39 cellular contexts compared by ENCODE assay signal in genomic region chr13:105316731-105317130, GRCh38.
"Had no signal": no experiment of that assay in that cellular context is flagged by ENCODE, and none has a peak within 500 bp of the region (broad histone marks: within the 10 kb centered on the region; RNA-seq: fewer than 3 reads in every experiment).

No MANE protein-coding gene starts in this region.

- H3K4me3 ChIP-seq: adrenal gland, ascending aorta, body of pancreas, breast epithelium, cardiac muscle cell had no signal

- H3K9me3 Mint-ChIP-seq: activated naive CD4-positive, alpha-beta T cell treated with anti-CD3 and anti-CD28 coated beads for 36 hours; activated naive CD4-positive, alpha-beta T cell treated with anti-CD3 and anti-CD28 coated beads, Interleukin-2, amount 10 ng/mL, durations not matched to agents 7 days and 5 days; activated naive CD4-positive, alpha-beta T cell treated with anti-CD3 and anti-CD28 coated beads, Interleukin-2, amount 50 U/mL, for 24 hours; activated naive CD4-positive, alpha-beta T cell treated with anti-CD3 and anti-CD28 coated beads, Interleukin-2, amount 50 U/mL, for 72 hours; activated naive CD8-positive, alpha-beta T cell treated with anti-CD3 and anti-CD28 coated beads for 36 hours; activated naive CD8-positive, alpha-beta T cell treated with anti-CD3 and anti-CD28 coated beads, Interleukin-2, amount 10 ng/mL, durations not matched to agents 7 days and 5 days; activated naive CD8-positive, alpha-beta T cell treated with anti-CD3 and anti-CD28 coated beads, Interleukin-2, amount 50 U/mL, for 24 hours; activated T-cell treated with anti-CD3 and anti-CD28 coated beads, Interleukin-2, amount 50 U/mL, for 24 hours; activated T-cell treated with anti-CD3 and anti-CD28 coated beads, Interleukin-2, amount 50 U/mL, for 4 hours; activated T-helper 1 cell treated with anti-CD3 and anti-CD28 coated beads, Interleukin-12 subunit alpha, Interleukin-12 subunit beta, Interleukin-2, Interleukin-4 antibody, amounts not matched to agents 30 ng/mL and 10 ng/mL and 1 ng/mL, durations not matched to agents 14 hours and 24 hours and 36 hours; activated T-helper 17 cell treated with anti-CD3 and anti-CD28 coated beads, Interleukin-2, amount 50 U/mL, for 72 hours; activated T-helper 2 cell treated with anti-CD3 and anti-CD28 coated beads, Interferon-gamma antibody, Interleukin-2, Interleukin-4, amounts not matched to agents 10 μg/mL and 5 μg/mL and 100 μg/mL, durations not matched to agents 14 hours and 24 hours and 36 hours had no signal

- H3K4me3 Mint-ChIP-seq: activated naive CD4-positive, alpha-beta T cell treated with anti-CD3 and anti-CD28 coated beads for 36 hours; activated naive CD4-positive, alpha-beta T cell treated with anti-CD3 and anti-CD28 coated beads, Interleukin-2, amount 10 ng/mL, durations not matched to agents 7 days and 5 days; activated naive CD4-positive, alpha-beta T cell treated with anti-CD3 and anti-CD28 coated beads, Interleukin-2, amount 50 U/mL, for 24 hours; activated naive CD8-positive, alpha-beta T cell; activated naive CD8-positive, alpha-beta T cell treated with anti-CD3 and anti-CD28 coated beads for 36 hours; activated naive CD8-positive, alpha-beta T cell treated with anti-CD3 and anti-CD28 coated beads, Interleukin-2, amount 10 ng/mL, durations not matched to agents 7 days and 5 days; activated naive CD8-positive, alpha-beta T cell treated with anti-CD3 and anti-CD28 coated beads, Interleukin-2, amount 50 U/mL, for 24 hours; activated T-cell treated with anti-CD3 and anti-CD28 coated beads, Interleukin-2, amount 50 U/mL, for 24 hours; activated T-cell treated with anti-CD3 and anti-CD28 coated beads, Interleukin-2, amount 50 U/mL, for 4 hours; activated T-cell treated with anti-CD3 and anti-CD28 coated beads, Interleukin-2, amount 50 U/mL, for 72 hours; activated T-helper 1 cell treated with anti-CD3 and anti-CD28 coated beads, Interleukin-12 subunit alpha, Interleukin-12 subunit beta, Interleukin-2, Interleukin-4 antibody, amounts not matched to agents 30 ng/mL and 10 ng/mL and 1 ng/mL, durations not matched to agents 14 hours and 24 hours and 36 hours; activated T-helper 17 cell treated with anti-CD3 and anti-CD28 coated beads, Interleukin-2, amount 50 U/mL, for 72 hours; brain; central memory CD8-positive, alpha-beta T cell had no signal

- H3K4me1 ChIP-seq: adrenal gland, ascending aorta, body of pancreas, breast epithelium had no signal

- H3K9me3 ChIP-seq: adrenal gland, ascending aorta, body of pancreas, breast epithelium had no signal

- H3K36me3 ChIP-seq: adrenal gland, ascending aorta, brain microvascular endothelial cell, breast epithelium, cardiac muscle cell had no signal

- ATAC-seq: activated naive CD4-positive, alpha-beta T cell treated with anti-CD3 and anti-CD28 coated beads, Interleukin-2, amount 50 U/mL, for 72 hours; activated naive CD8-positive, alpha-beta T cell treated with anti-CD3 and anti-CD28 coated beads, Interleukin-2, amount 50 U/mL, for 24 hours; activated T-cell treated with anti-CD3 and anti-CD28 coated beads, Interleukin-2, amount 50 U/mL, for 4 hours; activated T-cell treated with anti-CD3 and anti-CD28 coated beads, Interleukin-2, amount 50 U/mL, for 72 hours; activated T-helper 17 cell treated with anti-CD3 and anti-CD28 coated beads, Interleukin-2, amount 50 U/mL, for 72 hours; body of pancreas had no signal

- H3K27ac ChIP-seq: adrenal gland, ascending aorta, body of pancreas, brain microvascular endothelial cell, breast epithelium, cardiac muscle cell had no signal

- H3K4me1 Mint-ChIP-seq: activated naive CD4-positive, alpha-beta T cell treated with anti-CD3 and anti-CD28 coated beads, Interleukin-2, amount 10 ng/mL, durations not matched to agents 7 days and 5 days; activated naive CD4-positive, alpha-beta T cell treated with anti-CD3 and anti-CD28 coated beads, Interleukin-2, amount 50 U/mL, for 24 hours; activated naive CD8-positive, alpha-beta T cell treated with anti-CD3 and anti-CD28 coated beads for 36 hours; activated naive CD8-positive, alpha-beta T cell treated with anti-CD3 and anti-CD28 coated beads, Interleukin-2, amount 10 ng/mL, durations not matched to agents 7 days and 5 days; activated naive CD8-positive, alpha-beta T cell treated with anti-CD3 and anti-CD28 coated beads, Interleukin-2, amount 50 U/mL, for 24 hours; activated T-helper 17 cell treated with anti-CD3 and anti-CD28 coated beads, Interleukin-2, amount 50 U/mL, for 72 hours; central memory CD8-positive, alpha-beta T cell had no signal

- DNase-seq: activated effector memory CD4-positive, alpha-beta T cell treated with anti-CD3 and anti-CD28 coated beads, Interleukin-2, amount 50 U/mL, for 16 hours; activated effector memory CD4-positive, alpha-beta T cell treated with Interleukin-2 at 50 U/mL for 16 hours; activated gamma-delta T cell; activated gamma-delta T cell treated with Interleukin-2 at 50 U/mL for 16 hours; activated naive CD4-positive, alpha-beta T cell; activated naive CD4-positive, alpha-beta T cell treated with anti-CD3 and anti-CD28 coated beads for 36 hours; activated naive CD4-positive, alpha-beta T cell treated with anti-CD3 and anti-CD28 coated beads, Interleukin-2, amount 10 ng/mL, durations not matched to agents 7 days and 5 days; activated naive CD4-positive, alpha-beta T cell treated with anti-CD3 and anti-CD28 coated beads, Interleukin-2, amount 50 U/mL, for 16 hours; activated naive CD4-positive, alpha-beta T cell treated with Interleukin-2 at 50 U/mL for 16 hours; activated naive CD8-positive, alpha-beta T cell treated with anti-CD3 and anti-CD28 coated beads for 36 hours; activated naive CD8-positive, alpha-beta T cell treated with anti-CD3 and anti-CD28 coated beads, Interleukin-2, amount 10 ng/mL, durations not matched to agents 7 days and 5 days; activated naive CD8-positive, alpha-beta T cell treated with anti-CD3 and anti-CD28 coated beads, Interleukin-2, amount 50 U/mL, for 24 hours; activated T-cell treated with anti-CD3 and anti-CD28 coated beads for 4 hours; activated T-cell treated with anti-CD3 and anti-CD28 coated beads, Interleukin-2, amount 50 U/mL, for 1 hour; activated T-cell treated with anti-CD3 and anti-CD28 coated beads, Interleukin-2, amount 50 U/mL, for 24 hours; activated T-cell treated with anti-CD3 and anti-CD28 coated beads, Interleukin-2, amount 50 U/mL, for 4 hours; activated T-cell treated with anti-CD3 and anti-CD28 coated beads, Interleukin-2, amount 50 U/mL, for 48 hours; activated T-cell treated with anti-CD3 and anti-CD28 coated beads, Interleukin-2, amount 50 U/mL, for 72 hours; adrenal gland; amniotic stem cell; amygdala; anterior cingulate cortex; aorta; body of pancreas; brain microvascular endothelial cell; caudate nucleus; central memory CD4-positive, alpha-beta T cell; cerebellar nuclear complex had no signal

- H3K27me3 ChIP-seq: adrenal gland, ascending aorta, body of pancreas, brain microvascular endothelial cell, breast epithelium, cardiac muscle cell had no signal

- H3K27ac Mint-ChIP-seq: activated naive CD4-positive, alpha-beta T cell treated with anti-CD3 and anti-CD28 coated beads for 36 hours; activated naive CD4-positive, alpha-beta T cell treated with anti-CD3 and anti-CD28 coated beads, Interleukin-2, amount 10 ng/mL, durations not matched to agents 7 days and 5 days; activated naive CD4-positive, alpha-beta T cell treated with anti-CD3 and anti-CD28 coated beads, Interleukin-2, amount 50 U/mL, for 24 hours; activated naive CD4-positive, alpha-beta T cell treated with anti-CD3 and anti-CD28 coated beads, Interleukin-2, amount 50 U/mL, for 72 hours; activated naive CD8-positive, alpha-beta T cell; activated naive CD8-positive, alpha-beta T cell treated with anti-CD3 and anti-CD28 coated beads for 36 hours; activated naive CD8-positive, alpha-beta T cell treated with anti-CD3 and anti-CD28 coated beads, Interleukin-2, amount 10 ng/mL, durations not matched to agents 7 days and 5 days; activated naive CD8-positive, alpha-beta T cell treated with anti-CD3 and anti-CD28 coated beads, Interleukin-2, amount 50 U/mL, for 24 hours; activated T-cell treated with anti-CD3 and anti-CD28 coated beads, Interleukin-2, amount 50 U/mL, for 24 hours; activated T-cell treated with anti-CD3 and anti-CD28 coated beads, Interleukin-2, amount 50 U/mL, for 72 hours; activated T-helper 1 cell treated with anti-CD3 and anti-CD28 coated beads, Interleukin-12 subunit alpha, Interleukin-12 subunit beta, Interleukin-2, Interleukin-4 antibody, amounts not matched to agents 30 ng/mL and 10 ng/mL and 1 ng/mL, durations not matched to agents 14 hours and 24 hours and 36 hours; activated T-helper 17 cell treated with anti-CD3 and anti-CD28 coated beads, Interleukin-2, amount 50 U/mL, for 72 hours; activated T-helper 2 cell treated with anti-CD3 and anti-CD28 coated beads, Interferon-gamma antibody, Interleukin-2, Interleukin-4, amounts not matched to agents 10 μg/mL and 5 μg/mL and 100 μg/mL, durations not matched to agents 14 hours and 24 hours and 36 hours; brain had no signal

- H3K36me3 Mint-ChIP-seq: activated naive CD4-positive, alpha-beta T cell treated with anti-CD3 and anti-CD28 coated beads, Interleukin-2, amount 10 ng/mL, durations not matched to agents 7 days and 5 days; activated naive CD4-positive, alpha-beta T cell treated with anti-CD3 and anti-CD28 coated beads, Interleukin-2, amount 50 U/mL, for 24 hours; activated naive CD4-positive, alpha-beta T cell treated with anti-CD3 and anti-CD28 coated beads, Interleukin-2, amount 50 U/mL, for 72 hours; activated naive CD8-positive, alpha-beta T cell; activated naive CD8-positive, alpha-beta T cell treated with anti-CD3 and anti-CD28 coated beads for 36 hours; activated naive CD8-positive, alpha-beta T cell treated with anti-CD3 and anti-CD28 coated beads, Interleukin-2, amount 10 ng/mL, durations not matched to agents 7 days and 5 days; brain had no signal

- H3K27me3 Mint-ChIP-seq: activated naive CD4-positive, alpha-beta T cell treated with anti-CD3 and anti-CD28 coated beads, Interleukin-2, amount 10 ng/mL, durations not matched to agents 7 days and 5 days; activated naive CD4-positive, alpha-beta T cell treated with anti-CD3 and anti-CD28 coated beads, Interleukin-2, amount 50 U/mL, for 24 hours; activated naive CD8-positive, alpha-beta T cell; activated naive CD8-positive, alpha-beta T cell treated with anti-CD3 and anti-CD28 coated beads for 36 hours; activated naive CD8-positive, alpha-beta T cell treated with anti-CD3 and anti-CD28 coated beads, Interleukin-2, amount 10 ng/mL, durations not matched to agents 7 days and 5 days; activated naive CD8-positive, alpha-beta T cell treated with anti-CD3 and anti-CD28 coated beads, Interleukin-2, amount 50 U/mL, for 24 hours; activated T-cell treated with anti-CD3 and anti-CD28 coated beads, Interleukin-2, amount 50 U/mL, for 24 hours; activated T-helper 17 cell treated with anti-CD3 and anti-CD28 coated beads, Interleukin-2, amount 50 U/mL, for 72 hours; brain; central memory CD8-positive, alpha-beta T cell had no signal
